In the genomic region with DNA sequence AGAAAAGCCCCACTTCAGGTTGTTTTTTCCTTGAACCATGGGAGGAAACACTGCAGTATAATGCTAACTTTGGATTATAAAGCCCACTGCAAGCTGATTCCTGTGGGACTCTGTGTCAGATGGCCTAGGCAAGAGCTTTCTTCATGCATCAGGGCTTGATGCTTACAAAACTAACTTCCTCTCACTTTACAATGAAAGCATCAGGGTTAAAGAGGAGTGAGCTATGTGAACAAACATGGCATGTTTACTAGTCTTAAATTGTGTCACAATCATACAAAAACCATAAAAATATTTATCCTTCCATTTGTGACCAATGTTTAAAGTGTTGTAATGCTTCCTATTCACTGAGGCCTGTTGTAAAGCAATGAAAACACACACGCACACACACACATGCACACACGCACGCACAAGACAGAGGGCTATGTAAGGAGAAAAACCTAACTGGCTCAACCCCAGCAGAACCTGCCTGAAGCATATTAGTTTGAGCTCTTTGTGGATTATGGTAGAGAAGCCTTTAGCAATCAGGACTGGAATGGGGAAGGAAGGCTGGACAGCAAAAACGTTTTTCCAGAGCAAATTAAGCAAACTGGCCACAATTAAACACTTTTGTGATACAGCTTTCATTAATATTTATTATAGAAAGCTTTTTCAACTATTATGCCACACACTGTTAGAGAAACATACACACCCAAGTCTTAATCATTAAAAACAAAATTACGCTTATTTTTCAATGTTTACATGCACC, we compare ENCODE assay signal across 25 cellular contexts.
"Had no signal": no experiment of that assay in that cellular context is flagged by ENCODE, and none has a peak within 500 bp of the region (broad histone marks: within the 10 kb centered on the region; RNA-seq: fewer than 3 reads in every experiment).

No MANE protein-coding gene starts in this region.

- H3K4me3 ChIP-seq: gastrocnemius medialis, hepatocyte, psoas muscle, testis, transverse colon had no signal

- H3K9me3 ChIP-seq: gastrocnemius medialis, psoas muscle, testis, transverse colon had no signal

- H3K4me1 Mint-ChIP-seq: neural crest cell had no signal

- H3K79me2 ChIP-seq: hepatocyte, parathyroid adenoma had no signal

- H3K27me3 Mint-ChIP-seq: activated naive CD8-positive, alpha-beta T cell treated with anti-CD3 and anti-CD28 coated beads, Interleukin-2, amount 10 ng/mL, durations not matched to agents 7 days and 5 days; memory B cell; naive thymus-derived CD8-positive, alpha-beta T cell had no signal

- H3K27me3 ChIP-seq: brain microvascular endothelial cell, gastrocnemius medialis, hepatocyte, testis, transverse colon had no signal

- H2AFZ ChIP-seq: hepatocyte, parathyroid adenoma had no signal

- H3K9me3 Mint-ChIP-seq: activated naive CD4-positive, alpha-beta T cell treated with anti-CD3 and anti-CD28 coated beads for 36 hours; activated naive CD8-positive, alpha-beta T cell treated with anti-CD3 and anti-CD28 coated beads, Interleukin-2, amount 10 ng/mL, durations not matched to agents 7 days and 5 days; memory B cell; naive thymus-derived CD8-positive, alpha-beta T cell; neural crest cell had no signal

- H3K27ac ChIP-seq: brain microvascular endothelial cell, gastrocnemius medialis, hepatocyte, parathyroid adenoma, psoas muscle, testis, transverse colon had no signal

- DNase-seq: activated CD4-positive, alpha-beta T cell treated with anti-CD3 and anti-CD28 coated beads for 4 hours; activated CD4-positive, alpha-beta T cell treated with anti-CD3 and anti-CD28 coated beads, Interleukin-2, amount 50 U/mL, for 4 hours; activated CD8-positive, alpha-beta memory T cell treated with anti-CD3 and anti-CD28 coated beads for 24 hours; activated effector memory CD4-positive, alpha-beta T cell treated with anti-CD3 and anti-CD28 coated beads, Interleukin-2, amount 50 U/mL, for 16 hours; activated naive CD4-positive, alpha-beta T cell treated with anti-CD3 and anti-CD28 coated beads for 36 hours; activated naive CD8-positive, alpha-beta T cell treated with anti-CD3 and anti-CD28 coated beads, Interleukin-2, amount 10 ng/mL, durations not matched to agents 7 days and 5 days; amniotic stem cell; brain microvascular endothelial cell; gastrocnemius medialis; kidney; left colon; naive thymus-derived CD8-positive, alpha-beta T cell; nucleus accumbens; psoas muscle; right cardiac atrium; stimulated activated CD4-positive, alpha-beta T cell treated with anti-CD3 and anti-CD28 coated beads, Interleukin-12 subunit alpha, Interleukin-12 subunit beta, amount 100 ng/mL, for 4 hours; stimulated activated CD4-positive, alpha-beta T cell treated with anti-CD3 and anti-CD28 coated beads, Interleukin-4, amount 100 ng/mL, for 1 hour; stimulated activated naive CD8-positive, alpha-beta T cell treated with anti-CD3 and anti-CD28 coated beads, Interleukin-15, Interleukin-2, amounts not matched to agents 100 U/mL and 50 U/mL, for 24 hours; testis; transverse colon had no signal

- ATAC-seq: gastrocnemius medialis; left colon; naive thymus-derived CD8-positive, alpha-beta T cell; right cardiac atrium; stimulated activated naive CD8-positive, alpha-beta T cell treated with anti-CD3 and anti-CD28 coated beads, Interleukin-15, Interleukin-2, amounts not matched to agents 100 U/mL and 50 U/mL, for 24 hours had no signal

- H3K4me2 ChIP-seq: hepatocyte had no signal

- H3K27ac Mint-ChIP-seq: activated naive CD4-positive, alpha-beta T cell treated with anti-CD3 and anti-CD28 coated beads for 36 hours; activated naive CD8-positive, alpha-beta T cell treated with anti-CD3 and anti-CD28 coated beads, Interleukin-2, amount 10 ng/mL, durations not matched to agents 7 days and 5 days; activated T-helper 1 cell treated with anti-CD3 and anti-CD28 coated beads, Interleukin-12 subunit alpha, Interleukin-12 subunit beta, Interleukin-2, Interleukin-4 antibody, amounts not matched to agents 30 ng/mL and 10 ng/mL and 1 ng/mL, durations not matched to agents 14 hours and 24 hours and 36 hours; memory B cell had no signal

- H3K9ac ChIP-seq: parathyroid adenoma had no signal

- H3K36me3 ChIP-seq: brain microvascular endothelial cell, gastrocnemius medialis, transverse colon had no signal

- H3K4me1 ChIP-seq: testis, transverse colon had no signal

- H3K4me3 Mint-ChIP-seq: activated naive CD4-positive, alpha-beta T cell treated with anti-CD3 and anti-CD28 coated beads for 36 hours; activated naive CD8-positive, alpha-beta T cell treated with anti-CD3 and anti-CD28 coated beads, Interleukin-2, amount 10 ng/mL, durations not matched to agents 7 days and 5 days; activated T-helper 1 cell treated with anti-CD3 and anti-CD28 coated beads, Interleukin-12 subunit alpha, Interleukin-12 subunit beta, Interleukin-2, Interleukin-4 antibody, amounts not matched to agents 30 ng/mL and 10 ng/mL and 1 ng/mL, durations not matched to agents 14 hours and 24 hours and 36 hours; memory B cell; naive thymus-derived CD8-positive, alpha-beta T cell; neural crest cell had no signal
